26 cellular contexts compared by ENCODE assay signal in the genomic region with DNA sequence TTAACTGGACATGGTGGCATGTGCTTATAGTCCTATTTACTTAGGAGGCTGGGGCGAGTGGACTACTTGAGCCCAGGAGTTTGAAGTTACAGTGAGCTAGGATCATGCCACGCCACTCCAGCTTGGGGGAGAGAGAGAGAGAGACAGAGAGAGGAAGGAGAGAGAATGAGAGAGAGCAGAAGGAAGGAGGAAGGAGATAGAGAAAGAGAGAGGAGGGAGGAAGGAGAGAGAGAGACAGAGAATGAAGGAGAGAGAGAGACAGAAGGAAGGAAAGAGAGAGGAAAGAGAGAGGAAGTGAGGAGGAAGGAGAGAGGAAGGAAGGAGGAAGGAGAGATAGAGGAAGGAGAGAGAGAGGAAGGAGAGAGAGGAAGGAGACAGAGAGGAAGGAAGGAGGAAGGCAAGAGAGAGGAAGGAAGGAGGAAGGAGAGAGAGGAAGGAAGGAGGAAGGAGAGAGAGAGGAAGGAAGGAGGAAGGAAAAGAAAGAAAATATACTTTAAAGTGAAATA.
"Had no signal": no experiment of that assay in that cellular context is flagged by ENCODE, and none has a peak within 500 bp of the region (broad histone marks: within the 10 kb centered on the region; RNA-seq: fewer than 3 reads in every experiment).

No MANE protein-coding gene starts in this region.

- H3K4me1 ChIP-seq: ascending aorta had no signal

- H3K4me3 ChIP-seq: ascending aorta, cardiac muscle cell had no signal

- H3K9me3 ChIP-seq: ascending aorta had no signal

- H3K27me3 ChIP-seq: ascending aorta, cardiac muscle cell had no signal

- H3K27ac ChIP-seq: ascending aorta, cardiac muscle cell, VCaP had no signal

- ATAC-seq: activated naive CD8-positive, alpha-beta T cell treated with anti-CD3 and anti-CD28 coated beads, Interleukin-2, amount 50 U/mL, for 24 hours; activated T-cell treated with anti-CD3 and anti-CD28 coated beads, Interleukin-2, amount 50 U/mL, for 4 hours; activated T-cell treated with anti-CD3 and anti-CD28 coated beads, Interleukin-2, amount 50 U/mL, for 72 hours; activated T-helper 17 cell treated with anti-CD3 and anti-CD28 coated beads, Interleukin-2, amount 50 U/mL, for 72 hours had no signal

- DNase-seq: activated B cell treated with CpG ODN at 0.5 μM for 24 hours; activated CD4-positive, alpha-beta memory T cell treated with anti-CD3 and anti-CD28 coated beads for 36 hours; activated CD4-positive, alpha-beta T cell treated with anti-CD3 and anti-CD28 coated beads for 4 hours; activated CD4-positive, alpha-beta T cell treated with anti-CD3 and anti-CD28 coated beads, Interleukin-2, amount 50 U/mL, for 1 hour; activated CD4-positive, alpha-beta T cell treated with anti-CD3 and anti-CD28 coated beads, Interleukin-2, amount 50 U/mL, for 4 hours; activated CD4-positive, CD25-positive, alpha-beta regulatory T cell treated with anti-CD3 and anti-CD28 coated beads, Interleukin-2, amount 50 U/mL, for 72 hours; activated CD8-positive, alpha-beta memory T cell treated with anti-CD3 and anti-CD28 coated beads, Interleukin-2, amount 50 U/mL, for 4 hours; activated effector memory CD4-positive, alpha-beta T cell treated with anti-CD3 and anti-CD28 coated beads, Interleukin-2, amount 50 U/mL, for 16 hours; activated naive CD4-positive, alpha-beta T cell treated with anti-CD3 and anti-CD28 coated beads, Interleukin-2, amount 10 ng/mL, durations not matched to agents 7 days and 5 days; activated naive CD4-positive, alpha-beta T cell treated with Interleukin-2 at 50 U/mL for 16 hours; activated naive CD8-positive, alpha-beta T cell treated with anti-CD3 and anti-CD28 coated beads, Interleukin-2, amount 10 ng/mL, durations not matched to agents 7 days and 5 days; activated naive CD8-positive, alpha-beta T cell treated with anti-CD3 and anti-CD28 coated beads, Interleukin-2, amount 50 U/mL, for 24 hours; activated T-cell treated with anti-CD3 and anti-CD28 coated beads for 4 hours; activated T-cell treated with anti-CD3 and anti-CD28 coated beads, Interleukin-2, amount 50 U/mL, for 1 hour; activated T-cell treated with anti-CD3 and anti-CD28 coated beads, Interleukin-2, amount 50 U/mL, for 4 hours; amygdala; T-cell; T-helper 17 cell; T1000 had no signal

- FAIRE-seq: bronchial epithelial cell, TTC549 had no signal

- H3K36me3 ChIP-seq: ascending aorta, cardiac muscle cell had no signal
